In the genomic region with DNA sequence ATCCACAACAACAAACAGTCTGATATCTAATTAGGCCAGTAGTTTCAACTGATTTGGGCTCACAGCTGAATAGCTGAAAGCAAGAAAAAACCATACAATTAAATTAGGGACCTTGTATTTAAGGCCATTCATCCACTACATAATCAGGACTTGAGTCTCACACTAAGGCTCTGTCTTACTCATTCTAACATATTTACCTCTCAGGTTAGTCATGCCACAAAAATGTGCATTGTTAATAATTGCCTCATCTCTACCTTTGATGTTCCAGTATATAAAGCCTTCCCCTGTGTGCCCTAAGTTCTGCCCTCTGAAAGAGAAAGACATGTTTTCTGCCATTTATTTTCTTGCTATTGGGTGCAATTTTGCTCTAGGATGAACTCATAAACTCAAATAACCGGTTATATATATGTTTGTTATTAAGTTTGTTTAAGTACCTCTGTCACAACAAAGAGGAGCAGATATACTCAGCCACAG, we compare ENCODE assay signal across 1 cellular context.
TF ChIP-seq lines count a peak whose summit lies in the region.

No MANE protein-coding gene starts in this region.

TF ChIP-seq in HepG2, 621 proteins besides CTCF, POLR2A, EP300 and RAD21 (continued from another document and continues in another):
- TF ChIP-seq JUN (CRISPR knock-in tag; IDR thresholded peaks at IDR 0.05) (peak; percentile 100), FOSL1 (CRISPR knock-in tag; IDR thresholded peaks at IDR 0.05; ENCODE audit: borderline replicate concordance) (peak; percentile 100), ELK4 (CRISPR knock-in tag; IDR thresholded peaks at IDR 0.05; ENCODE audit: borderline replicate concordance) (no peak), CCDC6 (CRISPR knock-in tag; IDR thresholded peaks at IDR 0.05) (peak; percentile 56; the same call in 1 of the 2 replicates), ZMYM4 (CRISPR knock-in tag; IDR thresholded peaks at IDR 0.05) (peak; percentile 80), EHMT2 (IDR thresholded peaks at IDR 0.05; ENCODE audit: borderline replicate concordance, low read depth, low read length) (no peak; the same call in 1 of the 2 replicates), RCOR2 (CRISPR knock-in tag; IDR thresholded peaks at IDR 0.05) (peak; percentile 90), ATF7 (IDR thresholded peaks at IDR 0.05) (peak; percentile 88), ATF7 (CRISPR knock-in tag; IDR thresholded peaks at IDR 0.05) (peak; percentile 90; the same call in 1 of the 2 replicates), MNT (IDR thresholded peaks at IDR 0.05) (no peak), FOXO1 (CRISPR knock-in tag; IDR thresholded peaks at IDR 0.05) (peak; percentile 77), NFE2L1 (CRISPR knock-in tag; IDR thresholded peaks at IDR 0.05; ENCODE audit: borderline replicate concordance) (no peak), HMG20B (CRISPR knock-in tag; conservative IDR thresholded peaks at IDR 0.05) (0 out of 2 replicates have a peak, but pooled peaks have one; percentile 18), ZSCAN5A (CRISPR knock-in tag; IDR thresholded peaks at IDR 0.05; ENCODE audit: borderline replicate concordance) (peak; percentile 93; the same call in 1 of the 2 replicates), ZBTB7A (CRISPR knock-in tag; IDR thresholded peaks at IDR 0.05) (no peak), JUNB (CRISPR knock-in tag; IDR thresholded peaks at IDR 0.05; ENCODE audit: borderline replicate concordance) (peak; percentile 100), FOXJ3 (CRISPR knock-in tag; IDR thresholded peaks at IDR 0.05; ENCODE audit: borderline replicate concordance) (peak; percentile 89), BCLAF1 (IDR thresholded peaks at IDR 0.05) (no peak), NRL (CRISPR knock-in tag; IDR thresholded peaks at IDR 0.05; ENCODE audit: borderline replicate concordance) (no peak), MAFK (conservative IDR thresholded peaks at IDR 0.05 in 1 of 2, IDR thresholded peaks at IDR 0.05 in 1 of 2; ENCODE audit: low read length in 2 of 2) (peak in 1 of 2 experiments; percentile 8; a peak in 1 of 4 replicates), HHEX (CRISPR knock-in tag; IDR thresholded peaks at IDR 0.05) (peak; percentile 61), ZSCAN9 (CRISPR knock-in tag; IDR thresholded peaks at IDR 0.05; ENCODE audit: borderline replicate concordance) (peak; percentile 58; the same call in 1 of the 2 replicates), DMAP1 (CRISPR knock-in tag; IDR thresholded peaks at IDR 0.05) (no peak), TEAD3 (CRISPR knock-in tag; optimal IDR thresholded peaks at IDR 0.05; ENCODE audit: borderline replicate concordance) (peak; percentile 99), SOX5 (CRISPR knock-in tag; IDR thresholded peaks at IDR 0.05; ENCODE audit: borderline replicate concordance) (peak; percentile 98), THAP11 (CRISPR knock-in tag; IDR thresholded peaks at IDR 0.05) (peak; percentile 75), HNF1A (IDR thresholded peaks at IDR 0.05; ENCODE audit: low read depth) (peak; percentile 98), HNF1A (CRISPR knock-in tag; IDR thresholded peaks at IDR 0.05; ENCODE audit: borderline replicate concordance) (peak; percentile 99), RARA (CRISPR knock-in tag; IDR thresholded peaks at IDR 0.05) (peak; percentile 87), MEF2D (CRISPR knock-in tag; IDR thresholded peaks at IDR 0.05) (peak; percentile 74; the same call in 1 of the 2 replicates), KDM6A (CRISPR knock-in tag; IDR thresholded peaks at IDR 0.05; ENCODE audit: low read depth) (peak; percentile 91), BHLHE40 (IDR thresholded peaks at IDR 0.05; ENCODE audit: low read length) (peak; percentile 41; the same call in 1 of the 2 replicates), MED13 (CRISPR knock-in tag; IDR thresholded peaks at IDR 0.05) (0 out of 2 replicates have a peak, but pooled peaks have one; percentile 76), ARNT (IDR thresholded peaks at IDR 0.05) (no peak), KLF16 (CRISPR knock-in tag; IDR thresholded peaks at IDR 0.05) (peak in 1 of 2 experiments; percentile 43; a peak in 1 of 4 replicates), KMT2B (CRISPR knock-in tag; IDR thresholded peaks at IDR 0.05) (peak; percentile 69; the same call in 1 of the 2 replicates), TFE3 (CRISPR knock-in tag; IDR thresholded peaks at IDR 0.05) (peak; percentile 50; the same call in 1 of the 2 replicates), NFKBIZ (CRISPR knock-in tag; IDR thresholded peaks at IDR 0.05) (peak; percentile 91; the same call in 1 of the 2 replicates)
- TF ChIP-seq, protein P1, sequence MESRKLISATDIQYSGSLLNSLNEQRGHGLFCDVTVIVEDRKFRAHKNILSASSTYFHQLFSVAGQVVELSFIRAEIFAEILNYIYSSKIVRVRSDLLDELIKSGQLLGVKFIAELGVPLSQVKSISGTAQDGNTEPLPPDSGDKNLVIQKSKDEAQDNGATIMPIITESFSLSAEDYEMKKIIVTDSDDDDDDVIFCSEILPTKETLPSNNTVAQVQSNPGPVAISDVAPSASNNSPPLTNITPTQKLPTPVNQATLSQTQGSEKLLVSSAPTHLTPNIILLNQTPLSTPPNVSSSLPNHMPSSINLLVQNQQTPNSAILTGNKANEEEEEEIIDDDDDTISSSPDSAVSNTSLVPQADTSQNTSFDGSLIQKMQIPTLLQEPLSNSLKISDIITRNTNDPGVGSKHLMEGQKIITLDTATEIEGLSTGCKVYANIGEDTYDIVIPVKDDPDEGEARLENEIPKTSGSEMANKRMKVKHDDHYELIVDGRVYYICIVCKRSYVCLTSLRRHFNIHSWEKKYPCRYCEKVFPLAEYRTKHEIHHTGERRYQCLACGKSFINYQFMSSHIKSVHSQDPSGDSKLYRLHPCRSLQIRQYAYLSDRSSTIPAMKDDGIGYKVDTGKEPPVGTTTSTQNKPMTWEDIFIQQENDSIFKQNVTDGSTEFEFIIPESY (CRISPR knock-in tag; IDR thresholded peaks at IDR 0.05), result no peak
